ENCODE assay signal across 7 cellular contexts in the genomic region with DNA sequence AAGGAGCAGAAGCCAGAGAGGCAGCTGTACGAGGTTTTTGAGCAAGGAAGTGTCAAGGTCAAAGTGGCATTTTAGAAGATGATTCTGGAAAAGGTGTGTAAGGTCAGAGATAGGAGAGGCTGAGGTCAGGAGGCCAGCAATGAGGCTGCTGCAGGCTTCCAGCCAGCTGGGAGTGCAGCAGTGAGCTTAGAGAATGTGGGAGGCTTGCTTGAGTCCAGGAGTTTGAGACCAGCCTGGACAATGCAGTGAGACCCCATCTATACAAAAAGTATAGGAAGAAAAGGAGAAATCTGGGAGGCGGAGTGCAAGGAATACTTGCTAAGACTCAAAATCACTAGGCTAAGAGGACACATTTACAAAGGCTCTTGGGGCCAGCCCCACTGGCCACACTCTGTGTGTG.
"Had no signal": no experiment of that assay in that cellular context is flagged by ENCODE, and none has a peak within 500 bp of the region (broad histone marks: within the 10 kb centered on the region; RNA-seq: fewer than 3 reads in every experiment).

No MANE protein-coding gene starts in this region.

- H3K9me3 ChIP-seq: HAP-1 had no signal

- H3K27ac ChIP-seq: GM23248, HL-60 had no signal

- H3K27ac Mint-ChIP-seq: IgD-negative memory B cell had no signal

- H3K36me3 Mint-ChIP-seq: IgD-negative memory B cell had no signal

- DNase-seq: GM23248, KBM-7 had no signal

- H3K36me3 ChIP-seq: HAP-1 had no signal

- H3K9me3 Mint-ChIP-seq: IgD-negative memory B cell had no signal

- FAIRE-seq: HepG2 had no signal

- H2AFZ ChIP-seq: GM23248 had no signal

- H3K9ac ChIP-seq: GM23248 had no signal

- H3K4me3 Mint-ChIP-seq: IgD-negative memory B cell had no signal

- ATAC-seq: HCT116, HepG2 had no signal

- H3K4me3 ChIP-seq: GM23248, HAP-1 had no signal
